8 cellular contexts compared by ENCODE assay signal in the genomic region with DNA sequence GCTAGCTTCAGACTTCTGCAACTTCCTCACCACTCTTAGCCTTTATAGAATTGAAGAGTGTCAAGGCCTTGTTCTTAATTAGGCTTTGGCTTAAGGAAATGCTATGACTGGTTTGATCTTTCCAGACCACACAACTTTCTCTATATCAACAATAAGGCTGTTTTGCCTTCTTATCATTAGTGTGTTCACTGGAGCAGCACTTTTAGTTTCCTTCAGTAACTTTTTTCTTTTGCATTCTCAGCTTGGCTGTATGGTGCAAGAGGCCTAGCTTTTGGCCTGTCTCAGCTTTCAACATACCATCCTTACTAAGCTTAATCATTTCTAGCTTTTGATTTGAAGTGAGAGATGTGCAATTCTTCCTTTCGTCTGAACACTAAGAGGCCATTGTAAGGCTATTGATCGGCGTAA. TPM values are rescaled to one million over a fixed set of nuclear protein-coding genes. Genes with fewer than 3 reads are reported as not detected.
DNase-seq lines count a peak whose midpoint lies in the region; ATAC-seq, FAIRE-seq and TF ChIP-seq lines count a peak whose summit lies in the region.

No MANE protein-coding gene starts in this region.

- peak overlapping the region; percentile 45 to 82 (median 79) for H3K27ac Mint-ChIP-seq in CD4-positive, CD25-positive, alpha-beta regulatory T cell
- H3K27ac Mint-ChIP-seq in activated T-helper 17 cell treated with anti-CD3 and anti-CD28 coated beads, Interleukin-2, amount 50 U/mL, for 72 hours, result peak overlapping the region; percentile 83

- H3K9ac ChIP-seq in SK-N-SH, result no peak overlapping the region

- peaks cover 61% of the 10 kb centered on the region for H3K4me1 ChIP-seq in CD4-positive, CD25-positive, alpha-beta regulatory T cell (ENCODE audit: control insufficient read depth, insufficient read depth, low read length, poor library complexity, severe bottlenecking)
- H3K4me1 ChIP-seq in SK-N-SH (ENCODE audit: control insufficient read depth in 1 of 2, insufficient read depth in 2 of 2, low read depth in 1 of 2, low read length in 1 of 2), result peaks cover 0 to 7% of the 10 kb centered on the region in 2 experiments; a peak in 3 of 4 replicates

- no peak for TF ChIP-seq RAD21 in SK-N-SH (IDR thresholded peaks at IDR 0.05; ENCODE audit: low read length)

- peak in 1 of 2 donors; percentile 42 for ATAC-seq in CD4-positive, CD25-positive, alpha-beta regulatory T cell (ENCODE audit: low read depth in 2 of 2)
- peak; percentile 81 for ATAC-seq in HG03060 (IDR thresholded peaks at IDR 0.05; ENCODE audit: low read depth, unreplicated experiment)
- peak; percentile 67 for ATAC-seq in activated T-helper 17 cell treated with anti-CD3 and anti-CD28 coated beads, Interleukin-2, amount 50 U/mL, for 72 hours (replicated peaks)

- peaks cover 3% of the 10 kb centered on the region for H3K36me3 ChIP-seq in CD4-positive, CD25-positive, alpha-beta regulatory T cell (ENCODE audit: control insufficient read depth, insufficient read depth, low read length)
- no peaks in the 10 kb centered on the region for H3K36me3 ChIP-seq in SK-N-SH (replicated peaks in 1 of 2; ENCODE audit: control insufficient read depth in 1 of 2, insufficient read depth in 2 of 2, low read length in 1 of 2)

- H3K9me3 Mint-ChIP-seq in CD4-positive, CD25-positive, alpha-beta regulatory T cell, result peaks cover 0 to 1% (median 0%) of the 10 kb centered on the region in 7 donors
- peaks cover 5% of the 10 kb centered on the region for H3K9me3 Mint-ChIP-seq in activated T-helper 17 cell treated with anti-CD3 and anti-CD28 coated beads, Interleukin-2, amount 50 U/mL, for 72 hours

- peak; percentile 73 for FAIRE-seq in GM19239 (lab: Jason Lieb, UNC)

- no peaks in the 10 kb centered on the region for H3K9me3 ChIP-seq in CD4-positive, CD25-positive, alpha-beta regulatory T cell (ENCODE audit: control insufficient read depth in 2 of 2, low read length in 2 of 2)
- no peaks in the 10 kb centered on the region for H3K9me3 ChIP-seq in SK-N-SH

- H3K36me3 Mint-ChIP-seq in CD4-positive, CD25-positive, alpha-beta regulatory T cell, result peaks cover 38% of the 10 kb centered on the region
- H3K36me3 Mint-ChIP-seq in activated T-helper 17 cell treated with anti-CD3 and anti-CD28 coated beads, Interleukin-2, amount 50 U/mL, for 72 hours (ENCODE audit: low read depth), result peaks cover 13% of the 10 kb centered on the region

- peaks cover 15% of the 10 kb centered on the region for H3F3A ChIP-seq in SK-N-SH (replicated peaks; ENCODE audit: insufficient read depth)

- H3K79me2 ChIP-seq in SK-N-SH (ENCODE audit: insufficient read depth), result no peaks in the 10 kb centered on the region

- no peak for TF ChIP-seq CTCF in SK-N-SH (IDR thresholded peaks at IDR 0.05)

- H2AFZ ChIP-seq in SK-N-SH (ENCODE audit: low read depth), result no peak overlapping the region

- 93% methylated on average over 3 of the region's 3 CpGs for WGBS in SK-N-SH (ENCODE audit: low lambda C conversion rate)

- no peak for TF ChIP-seq EP300 in SK-N-SH (IDR thresholded peaks at IDR 0.05; ENCODE audit: borderline replicate concordance in 1 of 2, low read depth in 1 of 2, low read length in 1 of 2)

- H3K4me1 Mint-ChIP-seq in CD4-positive, CD25-positive, alpha-beta regulatory T cell, result peaks cover 62 to 88% (median 78%) of the 10 kb centered on the region in 4 donors
- H3K4me1 Mint-ChIP-seq in activated T-helper 17 cell treated with anti-CD3 and anti-CD28 coated beads, Interleukin-2, amount 50 U/mL, for 72 hours, result peaks cover 67% of the 10 kb centered on the region

- CTCF ChIA-PET in SK-N-SH (lab: Yijun Ruan, JAX), result no interaction called here

- no peak overlapping the region for H3K4me2 ChIP-seq in SK-N-SH

- peak overlapping the region; percentile 9 to 65 (median 55) for H3K4me3 Mint-ChIP-seq in CD4-positive, CD25-positive, alpha-beta regulatory T cell
- peak overlapping the region; percentile 70 for H3K4me3 Mint-ChIP-seq in activated T-helper 17 cell treated with anti-CD3 and anti-CD28 coated beads, Interleukin-2, amount 50 U/mL, for 72 hours

- H3K27ac ChIP-seq in CD4-positive, CD25-positive, alpha-beta regulatory T cell (ENCODE audit: insufficient read depth, low read length, poor library complexity, severe bottlenecking), result no peak overlapping the region
- H3K27ac ChIP-seq in substantia nigra (ENCODE audit: low read depth, low read length, poor library complexity, severe bottlenecking) (no peak overlapping the region), SK-N-SH (ENCODE audit: low read depth in 2 of 2, low read length in 1 of 2) (no peak overlapping the region)

- no peaks in the 10 kb centered on the region for H3K9me2 ChIP-seq in SK-N-SH

- peak overlapping the region; percentile 63 for H3K4me3 ChIP-seq in CD4-positive, CD25-positive, alpha-beta regulatory T cell (ENCODE audit: low read depth, low read length)
- no peak overlapping the region for H3K4me3 ChIP-seq in SK-N-SH (ENCODE audit: low read depth in 2 of 2, low read length in 1 of 2)

- H3K27me3 ChIP-seq in CD4-positive, CD25-positive, alpha-beta regulatory T cell (ENCODE audit: control insufficient read depth, insufficient read depth, low read length), result no peaks in the 10 kb centered on the region
- H3K27me3 ChIP-seq in SK-N-SH (ENCODE audit: insufficient read depth), result no peaks in the 10 kb centered on the region

- DNase-seq in CD4-positive, CD25-positive, alpha-beta regulatory T cell, result peak in 1 of 3 donors; percentile 20
- DNase-seq in GM19239 (ENCODE audit: insufficient read length, low spot score), result no peak
- no peak for DNase-seq in NCI-H524 treated with DMSO at 0.1 percent for 48 hours (lab: John Stamatoyannopoulos, UW)
- DNase-seq in NCI-H2196 (lab: John Stamatoyannopoulos, UW; ENCODE audit: unreplicated experiment), result no peak
- DNase-seq in substantia nigra (lab: John Stamatoyannopoulos, UW), result no peak
- DNase-seq in SK-N-SH, result no peak

- no peaks in the 10 kb centered on the region for H3K27me3 Mint-ChIP-seq in CD4-positive, CD25-positive, alpha-beta regulatory T cell
- H3K27me3 Mint-ChIP-seq in activated T-helper 17 cell treated with anti-CD3 and anti-CD28 coated beads, Interleukin-2, amount 50 U/mL, for 72 hours, result no peaks in the 10 kb centered on the region

- POLR2A ChIA-PET in SK-N-SH (lab: Yijun Ruan, JAX), result no interaction called here

- H4K20me1 ChIP-seq in SK-N-SH (ENCODE audit: insufficient read depth), result no peaks in the 10 kb centered on the region

TF ChIP-seq in SK-N-SH, 30 proteins besides CTCF, POLR2A, EP300 and RAD21:
- no peak for TF ChIP-seq IRF3 (IDR thresholded peaks at IDR 0.05; ENCODE audit: low read depth, low read length)
- no peak for TF ChIP-seq MEF2A (IDR thresholded peaks at IDR 0.05; ENCODE audit: borderline replicate concordance, low read depth)
- no peak for TF ChIP-seq TEAD4 (IDR thresholded peaks at IDR 0.05; ENCODE audit: borderline replicate concordance, insufficient read depth)
- no peak for TF ChIP-seq RFX5 (IDR thresholded peaks at IDR 0.05; ENCODE audit: low read length)
- TF ChIP-seq, protein P1, sequence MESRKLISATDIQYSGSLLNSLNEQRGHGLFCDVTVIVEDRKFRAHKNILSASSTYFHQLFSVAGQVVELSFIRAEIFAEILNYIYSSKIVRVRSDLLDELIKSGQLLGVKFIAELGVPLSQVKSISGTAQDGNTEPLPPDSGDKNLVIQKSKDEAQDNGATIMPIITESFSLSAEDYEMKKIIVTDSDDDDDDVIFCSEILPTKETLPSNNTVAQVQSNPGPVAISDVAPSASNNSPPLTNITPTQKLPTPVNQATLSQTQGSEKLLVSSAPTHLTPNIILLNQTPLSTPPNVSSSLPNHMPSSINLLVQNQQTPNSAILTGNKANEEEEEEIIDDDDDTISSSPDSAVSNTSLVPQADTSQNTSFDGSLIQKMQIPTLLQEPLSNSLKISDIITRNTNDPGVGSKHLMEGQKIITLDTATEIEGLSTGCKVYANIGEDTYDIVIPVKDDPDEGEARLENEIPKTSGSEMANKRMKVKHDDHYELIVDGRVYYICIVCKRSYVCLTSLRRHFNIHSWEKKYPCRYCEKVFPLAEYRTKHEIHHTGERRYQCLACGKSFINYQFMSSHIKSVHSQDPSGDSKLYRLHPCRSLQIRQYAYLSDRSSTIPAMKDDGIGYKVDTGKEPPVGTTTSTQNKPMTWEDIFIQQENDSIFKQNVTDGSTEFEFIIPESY (IDR thresholded peaks at IDR 0.05; ENCODE audit: borderline replicate concordance, low read depth), result no peak
- no peak for TF ChIP-seq EZH2phosphoT487 (IDR thresholded peaks at IDR 0.05; ENCODE audit: borderline replicate concordance, low read depth)
- TF ChIP-seq TAF1 (IDR thresholded peaks at IDR 0.05; ENCODE audit: borderline replicate concordance, low read depth, low read length), result no peak
- no peak for TF ChIP-seq SIN3A (IDR thresholded peaks at IDR 0.05; ENCODE audit: borderline replicate concordance, low read depth, low read length)
- TF ChIP-seq RCOR1 (IDR thresholded peaks at IDR 0.05; ENCODE audit: low read length), result no peak
- no peak for TF ChIP-seq PBX3 (IDR thresholded peaks at IDR 0.05)
- TF ChIP-seq GABPA (IDR thresholded peaks at IDR 0.05; ENCODE audit: low read depth), result no peak

RNA-seq across cellular contexts. Expression of gene PRKACB, which starts 8.6 kb away (rescaled TPM):
- 74.0 TPM for total RNA-seq in CD4-positive, CD25-positive, alpha-beta regulatory T cell
- polyA plus RNA-seq in CD4-positive, CD25-positive, alpha-beta regulatory T cell, result 10 to 100 TPM; 83.2 to 99.5 (median 93.4) TPM
- total RNA-seq in activated T-helper 17 cell treated with anti-CD3 and anti-CD28 coated beads, Interleukin-2, amount 50 U/mL, for 72 hours, result 10 to 100 TPM; 16.3 to 26.2 TPM
- 7.5 and 9.9 TPM in 2 replicates for polyA plus RNA-seq in SK-N-SH (2012; rRNA removed)
- 15.7 and 18.0 TPM in 2 replicates for polyA plus RNA-seq in SK-N-SH (2012; cell fraction: cytosol; rRNA removed)
- 3.7 and 11.3 TPM in 2 replicates for polyA plus RNA-seq in SK-N-SH (2012; cell fraction: nucleus; rRNA removed)
